12 cellular contexts compared by ENCODE assay signal in the genomic region with DNA sequence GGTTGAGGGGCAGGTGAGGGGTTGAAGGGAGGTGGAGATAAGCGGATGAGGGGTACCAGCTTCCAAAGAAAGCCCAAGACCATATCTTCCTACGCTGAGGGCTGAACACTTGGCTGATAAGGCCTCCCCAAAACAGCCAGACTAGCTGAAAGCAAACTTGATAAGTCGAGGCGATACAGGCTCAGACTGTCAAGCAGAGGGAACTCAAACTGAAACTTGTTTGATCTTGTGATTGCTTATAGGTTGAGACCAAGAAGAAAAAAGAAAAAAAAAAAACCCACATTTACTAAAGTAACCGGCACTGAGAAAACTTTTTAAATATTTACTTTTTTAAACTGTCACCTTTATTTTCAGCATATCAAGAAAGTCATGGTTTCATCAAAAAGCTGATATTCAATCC.
DNase-seq lines count a peak whose midpoint lies in the region; TF ChIP-seq lines count a peak whose summit lies in the region.
"Had no signal": no experiment of that assay in that cellular context is flagged by ENCODE, and none has a peak within 500 bp of the region (broad histone marks: within the 10 kb centered on the region; RNA-seq: fewer than 3 reads in every experiment).

No MANE protein-coding gene starts in this region.

- H3K9me3 Mint-ChIP-seq in T-helper 2 cell treated with Interferon-gamma antibody and Interleukin-4, amounts not matched to agents 5 μg/mL and 100 μg/mL, for 36 hours, result no peaks in the 10 kb centered on the region

- intact Hi-C loops in left ventricle myocardium inferior (cut with micrococcal nuclease), result no loop called here

- peaks cover 51% of the 10 kb centered on the region for H3K4me1 Mint-ChIP-seq in T-helper 2 cell treated with Interferon-gamma antibody and Interleukin-4, amounts not matched to agents 5 μg/mL and 100 μg/mL, for 36 hours (ENCODE audit: low read depth)

- H3K27ac ChIP-seq in cardiac muscle cell (peak overlapping the region; percentile 80), left ventricle myocardium inferior (replicated peaks) (no peak overlapping the region), thymus (ENCODE audit: low read depth) (peak overlapping the region; percentile 80)
- peak overlapping the region; percentile 14 for H3K27ac ChIP-seq in effector memory CD4-positive, alpha-beta T cell (ENCODE audit: insufficient read depth, low read length, poor library complexity, severe bottlenecking)
- H3K27ac ChIP-seq: transverse colon had no signal

- no peak for DNase-seq in cardiac muscle cell (ENCODE audit: low read depth in 1 of 2, low spot score in 1 of 2)
- DNase-seq in left ventricle myocardium inferior, result no peak
- DNase-seq in T-helper 2 cell treated with Interferon-gamma antibody and Interleukin-4, amounts not matched to agents 5 μg/mL and 100 μg/mL, for 36 hours (ENCODE audit: low spot score), result peak; percentile 63
- DNase-seq in effector memory CD4-positive, alpha-beta T cell, result no peak
- DNase-seq in ureter (ENCODE audit: low spot score), result no peak
- DNase-seq in kidney glomerular epithelial cell (lab: John Stamatoyannopoulos, UW), result no peak
- no peak for DNase-seq in G401 (ENCODE audit: low spot score)
- DNase-seq: DMS79 treated with DMSO at 0.1 percent for 48 hours, NCI-H526, small intestine, transverse colon had no signal

- no peak for TF ChIP-seq CTCF in cardiac muscle cell (IDR thresholded peaks at IDR 0.05; ENCODE audit: low read depth, low read length)
- TF ChIP-seq CTCF in left ventricle myocardium inferior (IDR thresholded peaks at IDR 0.05; ENCODE audit: borderline replicate concordance), result no peak

- no peaks in the 10 kb centered on the region for H3K36me3 ChIP-seq in cardiac muscle cell
- no peaks in the 10 kb centered on the region for H3K36me3 ChIP-seq in left ventricle myocardium inferior
- no peaks in the 10 kb centered on the region for H3K36me3 ChIP-seq in effector memory CD4-positive, alpha-beta T cell (ENCODE audit: control insufficient read depth, insufficient read depth, low read length)
- no peaks in the 10 kb centered on the region for H3K36me3 ChIP-seq in thymus (ENCODE audit: control insufficient read depth, insufficient read depth)
- H3K36me3 ChIP-seq: transverse colon had no signal

- WGBS in thymus, result 60% methylated on average over 5 of the region's 5 CpGs

- peak overlapping the region; percentile 78 for H3K4me3 Mint-ChIP-seq in T-helper 2 cell treated with Interferon-gamma antibody and Interleukin-4, amounts not matched to agents 5 μg/mL and 100 μg/mL, for 36 hours

- no peak overlapping the region for H3K4me3 ChIP-seq in cardiac muscle cell
- H3K4me3 ChIP-seq in left ventricle myocardium inferior, result no peak overlapping the region
- no peak overlapping the region for H3K4me3 ChIP-seq in effector memory CD4-positive, alpha-beta T cell (ENCODE audit: insufficient read depth, low read depth, low read length, poor library complexity, severe bottlenecking)
- H3K4me3 ChIP-seq in thymus (ENCODE audit: low read length), result no peak overlapping the region
- H3K4me3 ChIP-seq: transverse colon had no signal

- H3K27me3 ChIP-seq in cardiac muscle cell (no peaks in the 10 kb centered on the region), left ventricle myocardium inferior (ENCODE audit: low read depth) (no peaks in the 10 kb centered on the region), thymus (ENCODE audit: control insufficient read depth, insufficient read depth) (no peaks in the 10 kb centered on the region)
- H3K27me3 ChIP-seq in effector memory CD4-positive, alpha-beta T cell (replicated peaks; ENCODE audit: control insufficient read depth, insufficient read depth, low read length, poor library complexity, severe bottlenecking), result no peaks in the 10 kb centered on the region
- H3K27me3 ChIP-seq: transverse colon had no signal

- peak overlapping the region; percentile 85 for H3K27ac Mint-ChIP-seq in T-helper 2 cell treated with Interferon-gamma antibody and Interleukin-4, amounts not matched to agents 5 μg/mL and 100 μg/mL, for 36 hours

- no peaks in the 10 kb centered on the region for H3K27me3 Mint-ChIP-seq in T-helper 2 cell treated with Interferon-gamma antibody and Interleukin-4, amounts not matched to agents 5 μg/mL and 100 μg/mL, for 36 hours (ENCODE audit: low read depth)

- H3K36me3 Mint-ChIP-seq in T-helper 2 cell treated with Interferon-gamma antibody and Interleukin-4, amounts not matched to agents 5 μg/mL and 100 μg/mL, for 36 hours (ENCODE audit: low read depth), result peaks cover 9% of the 10 kb centered on the region

- in situ Hi-C loops in G401 (cut with HindIII; ENCODE audit: low sequenced_read_pairs), result no loop called here

- H3K4me1 ChIP-seq in cardiac muscle cell (ENCODE audit: low read depth), result peaks cover 54% of the 10 kb centered on the region
- peaks cover 10% of the 10 kb centered on the region for H3K4me1 ChIP-seq in left ventricle myocardium inferior
- H3K4me1 ChIP-seq in effector memory CD4-positive, alpha-beta T cell (ENCODE audit: control insufficient read depth, insufficient read depth, low read length, poor library complexity, severe bottlenecking), result peaks cover 21% of the 10 kb centered on the region
- H3K4me1 ChIP-seq in thymus (ENCODE audit: control insufficient read depth, insufficient read depth, low read length), result peaks cover 13% of the 10 kb centered on the region
- H3K4me1 ChIP-seq: transverse colon had no signal

- no peaks in the 10 kb centered on the region for H3K9me3 ChIP-seq in cardiac muscle cell (ENCODE audit: low read depth)
- H3K9me3 ChIP-seq in left ventricle myocardium inferior (replicated peaks), result no peaks in the 10 kb centered on the region
- H3K9me3 ChIP-seq in effector memory CD4-positive, alpha-beta T cell (ENCODE audit: control insufficient read depth, low read length), result no peaks in the 10 kb centered on the region
- no peaks in the 10 kb centered on the region for H3K9me3 ChIP-seq in thymus (ENCODE audit: control insufficient read depth)
- H3K9me3 ChIP-seq: transverse colon had no signal
